ENCODE assay signal across 8 cellular contexts in the genomic region with DNA sequence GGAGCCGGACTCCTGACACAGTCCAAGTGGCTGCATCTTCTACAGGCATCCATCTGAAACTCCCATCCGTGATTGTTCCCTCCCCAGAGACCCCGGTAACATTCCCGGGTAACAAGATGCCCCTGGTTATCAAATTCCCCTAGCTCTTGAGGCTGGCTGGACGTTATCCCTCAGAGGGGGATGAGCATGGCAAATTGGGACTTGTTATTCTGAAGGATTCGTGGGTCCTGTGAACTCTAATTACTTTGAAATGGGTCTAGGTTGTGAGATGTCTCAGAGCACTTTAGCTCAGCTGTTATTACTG.
A peak's percentile ranks its signal among the peaks of the same experiment; 100 is the strongest.
DNase-seq lines count a peak whose midpoint lies in the region; ATAC-seq and TF ChIP-seq lines count a peak whose summit lies in the region.

No MANE protein-coding gene starts in this region.

- peaks cover 17% of the 10 kb centered on the region for H3K36me3 Mint-ChIP-seq in central memory CD8-positive, alpha-beta T cell (ENCODE audit: insufficient read depth)

- H3K4me3 ChIP-seq in HUES6 (ENCODE audit: low read depth, low read length) (peak overlapping the region; percentile 73), mucosa of stomach (ENCODE audit: low read length) (peak overlapping the region; percentile 96)

- no peak for ATAC-seq in central memory CD8-positive, alpha-beta T cell (replicated peaks; ENCODE audit: extremely low read depth, poor library complexity, severe bottlenecking)
- ATAC-seq in HG03342 (IDR thresholded peaks at IDR 0.05; ENCODE audit: unreplicated experiment) (no peak), HG03460 (IDR thresholded peaks at IDR 0.05; ENCODE audit: unreplicated experiment) (no peak)

- H3K4me3 Mint-ChIP-seq in central memory CD8-positive, alpha-beta T cell, result peak overlapping the region; percentile 95

- H3K4me1 Mint-ChIP-seq in central memory CD8-positive, alpha-beta T cell, result peaks cover 31% of the 10 kb centered on the region

- H3K36me3 ChIP-seq in HUES6 (ENCODE audit: control insufficient read depth, insufficient read depth, low read length) (no peaks in the 10 kb centered on the region), mucosa of stomach (ENCODE audit: control insufficient read depth, insufficient read depth, low read length) (no peaks in the 10 kb centered on the region)

- peak overlapping the region; percentile 86 for H3K27ac ChIP-seq in 22Rv1
- H3K27ac ChIP-seq in HUES6 (ENCODE audit: low read depth, low read length), result peak overlapping the region; percentile 58; the same call in 1 of the 2 replicates

- peaks cover 36% of the 10 kb centered on the region for H3K4me1 ChIP-seq in HUES6 (ENCODE audit: control insufficient read depth, insufficient read depth, low read length)
- peaks cover 10% of the 10 kb centered on the region for H3K4me1 ChIP-seq in mucosa of stomach (ENCODE audit: control insufficient read depth, insufficient read depth, low read length)

- H3K27me3 Mint-ChIP-seq in central memory CD8-positive, alpha-beta T cell, result no peaks in the 10 kb centered on the region

- no peaks in the 10 kb centered on the region for H3K27me3 ChIP-seq in HUES6 (ENCODE audit: control insufficient read depth, insufficient read depth, low read length)
- H3K27me3 ChIP-seq in mucosa of stomach (ENCODE audit: control insufficient read depth, insufficient read depth, low read length), result no peaks in the 10 kb centered on the region

- peak overlapping the region; percentile 89 for H3K9ac ChIP-seq in HUES6 (ENCODE audit: low read length)
- H3K9ac ChIP-seq in mucosa of stomach (ENCODE audit: low read length), result peak overlapping the region; percentile 95

- DNase-seq in central memory CD8-positive, alpha-beta T cell (ENCODE audit: low spot score in 2 of 2), result no peak
- DNase-seq in NCI-H526 treated with DMSO at 0.1 percent for 48 hours (lab: John Stamatoyannopoulos, UW) (no peak), dedifferentiated amniotic fluid mesenchymal stem cell (ENCODE audit: extremely low spot score) (no peak)

- H3K9me3 ChIP-seq in HUES6 (ENCODE audit: control insufficient read depth, insufficient read depth, low read depth, low read length), result no peaks in the 10 kb centered on the region
- no peaks in the 10 kb centered on the region for H3K9me3 ChIP-seq in mucosa of stomach (ENCODE audit: control insufficient read depth, low read length)

- no peaks in the 10 kb centered on the region for H3K9me3 Mint-ChIP-seq in central memory CD8-positive, alpha-beta T cell

- H3K27ac Mint-ChIP-seq in central memory CD8-positive, alpha-beta T cell (ENCODE audit: low read depth), result peak overlapping the region; percentile 100

- peak; percentile 60 for TF ChIP-seq CTCF in 22Rv1 (IDR thresholded peaks at IDR 0.05)
